Comparison of ENCODE assay signal across 29 cellular contexts in the genomic region with DNA sequence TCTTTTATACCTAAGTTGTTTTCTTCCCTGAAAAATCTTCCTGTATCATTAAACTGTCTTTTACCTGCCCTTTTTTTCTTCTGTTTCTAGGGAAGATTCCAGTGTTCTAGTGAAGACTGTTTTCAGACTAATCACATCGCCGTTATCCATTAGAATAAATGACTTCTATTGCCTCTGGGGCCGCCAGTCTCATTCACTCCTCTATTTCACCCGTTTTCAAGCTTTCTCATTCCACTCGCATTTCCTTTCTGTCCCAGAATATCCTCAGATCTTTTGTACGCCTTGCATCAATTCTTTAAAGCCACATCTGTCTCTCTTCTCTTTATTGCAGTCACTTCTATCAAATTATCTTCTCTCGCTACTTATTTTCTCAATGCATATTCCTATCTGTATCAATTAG.
"Had no signal": no experiment of that assay in that cellular context is flagged by ENCODE, and none has a peak within 500 bp of the region (broad histone marks: within the 10 kb centered on the region; RNA-seq: fewer than 3 reads in every experiment).

No MANE protein-coding gene starts in this region.

- H3K27ac Mint-ChIP-seq: stimulated activated effector memory CD8-positive, alpha-beta T cell treated with anti-CD3 and anti-CD28 coated beads, Interleukin-12 subunit alpha, Interleukin-12 subunit beta, amount 100 ng/mL, for 72 hours; stimulated activated memory B cell treated with anti-CD40 and anti-IgM and Interleukin-4, amounts not matched to agents 10 μg/mL and 1 μg/mL and 100 μg/mL, for 72 hours; stimulated activated naive B cell treated with anti-CD40 and anti-IgM and Interleukin-4, amounts not matched to agents 10 μg/mL and 1 μg/mL and 100 μg/mL, for 72 hours; stimulated activated naive CD8-positive, alpha-beta T cell treated with anti-CD3 and anti-CD28 coated beads, Interleukin-15, amount 100 ng/mL, for 72 hours; stimulated activated naive CD8-positive, alpha-beta T cell treated with anti-CD3 and anti-CD28 coated beads, Interleukin-15, Interleukin-2, amounts not matched to agents 100 ng/mL and 50 ng/mL, for 24 hours; type B pancreatic cell had no signal

- H3K36me3 Mint-ChIP-seq: stimulated activated effector memory CD8-positive, alpha-beta T cell treated with anti-CD3 and anti-CD28 coated beads, Interleukin-12 subunit alpha, Interleukin-12 subunit beta, amount 100 ng/mL, for 72 hours; stimulated activated memory B cell treated with anti-CD40 and anti-IgM and Interleukin-4, amounts not matched to agents 10 μg/mL and 1 μg/mL and 100 μg/mL, for 72 hours; stimulated activated naive B cell treated with anti-CD40 and anti-IgM and Interleukin-4, amounts not matched to agents 10 μg/mL and 1 μg/mL and 100 μg/mL, for 72 hours; type B pancreatic cell had no signal

- ATAC-seq: stimulated activated effector memory CD8-positive, alpha-beta T cell treated with anti-CD3 and anti-CD28 coated beads, Interleukin-12 subunit alpha, Interleukin-12 subunit beta, amount 100 ng/mL, for 72 hours; stimulated activated memory B cell treated with anti-CD40 and anti-IgM and Interleukin-4, amounts not matched to agents 10 μg/mL and 1 μg/mL and 100 μg/mL, for 72 hours; stimulated activated naive B cell treated with anti-CD40 and anti-IgM and Interleukin-4, amounts not matched to agents 10 μg/mL and 1 μg/mL and 100 μg/mL, for 72 hours; stimulated activated naive CD8-positive, alpha-beta T cell treated with anti-CD3 and anti-CD28 coated beads, Interleukin-15, amount 100 ng/mL, for 72 hours; stimulated activated naive CD8-positive, alpha-beta T cell treated with anti-CD3 and anti-CD28 coated beads, Interleukin-15, Interleukin-2, amounts not matched to agents 100 U/mL and 50 U/mL, for 24 hours; upper lobe of right lung had no signal

- H3K9me3 ChIP-seq: stomach, suprapubic skin, testis, thoracic aorta, thyroid gland, tibial artery, tibial nerve, transverse colon, upper lobe of left lung, upper lobe of right lung, uterus, vagina had no signal

- H3K4me1 Mint-ChIP-seq: stimulated activated effector memory CD8-positive, alpha-beta T cell treated with anti-CD3 and anti-CD28 coated beads, Interleukin-12 subunit alpha, Interleukin-12 subunit beta, amount 100 ng/mL, for 72 hours; stimulated activated memory B cell treated with anti-CD40 and anti-IgM and Interleukin-4, amounts not matched to agents 10 μg/mL and 1 μg/mL and 100 μg/mL, for 72 hours; stimulated activated naive B cell treated with anti-CD40 and anti-IgM and Interleukin-4, amounts not matched to agents 10 μg/mL and 1 μg/mL and 100 μg/mL, for 72 hours; stimulated activated naive CD8-positive, alpha-beta T cell treated with anti-CD3 and anti-CD28 coated beads, Interleukin-15, amount 100 ng/mL, for 72 hours had no signal

- H3K4me3 ChIP-seq: stomach, suprapubic skin, testis, thoracic aorta, thyroid gland, tibial artery, tibial nerve, transverse colon, upper lobe of left lung, upper lobe of right lung, uterus, vagina had no signal

- H3K9me3 Mint-ChIP-seq: type B pancreatic cell had no signal

- H3K4me1 ChIP-seq: stomach, suprapubic skin, testis, thyroid gland, tibial artery, tibial nerve, transverse colon, upper lobe of left lung, upper lobe of right lung, uterus, vagina had no signal

- H3K27me3 Mint-ChIP-seq: stimulated activated memory B cell treated with anti-CD40 and anti-IgM and Interleukin-4, amounts not matched to agents 10 μg/mL and 1 μg/mL and 100 μg/mL, for 72 hours; stimulated activated naive B cell treated with anti-CD40 and anti-IgM and Interleukin-4, amounts not matched to agents 10 μg/mL and 1 μg/mL and 100 μg/mL, for 72 hours; stimulated activated naive CD8-positive, alpha-beta T cell treated with anti-CD3 and anti-CD28 coated beads, Interleukin-15, amount 100 ng/mL, for 72 hours; stimulated activated naive CD8-positive, alpha-beta T cell treated with anti-CD3 and anti-CD28 coated beads, Interleukin-15, Interleukin-2, amounts not matched to agents 100 ng/mL and 50 ng/mL, for 24 hours; type B pancreatic cell had no signal

- H3K36me3 ChIP-seq: stomach, suprapubic skin, thoracic aorta, thyroid gland, tibial artery, tibial nerve, transverse colon, upper lobe of left lung, upper lobe of right lung, uterus, vagina had no signal

- H3K27ac ChIP-seq: stomach, suprapubic skin, testis, thoracic aorta, thyroid gland, tibial artery, tibial nerve, transverse colon, upper lobe of left lung, upper lobe of right lung, uterus, vagina had no signal

- H3K4me3 Mint-ChIP-seq: stimulated activated effector memory CD8-positive, alpha-beta T cell treated with anti-CD3 and anti-CD28 coated beads, Interleukin-12 subunit alpha, Interleukin-12 subunit beta, amount 100 ng/mL, for 72 hours; stimulated activated memory B cell treated with anti-CD40 and anti-IgM and Interleukin-4, amounts not matched to agents 10 μg/mL and 1 μg/mL and 100 μg/mL, for 72 hours; stimulated activated naive B cell treated with anti-CD40 and anti-IgM and Interleukin-4, amounts not matched to agents 10 μg/mL and 1 μg/mL and 100 μg/mL, for 72 hours; stimulated activated naive CD8-positive, alpha-beta T cell treated with anti-CD3 and anti-CD28 coated beads, Interleukin-15, amount 100 ng/mL, for 72 hours; stimulated activated naive CD8-positive, alpha-beta T cell treated with anti-CD3 and anti-CD28 coated beads, Interleukin-15, Interleukin-2, amounts not matched to agents 100 ng/mL and 50 ng/mL, for 24 hours; type B pancreatic cell had no signal

- FAIRE-seq: urothelium cell line had no signal

- DNase-seq: stimulated activated CD4-positive, alpha-beta T cell treated with anti-CD3 and anti-CD28 coated beads, Interleukin-2, amount 100 ng/mL, for 48 hours; stimulated activated CD4-positive, alpha-beta T cell treated with anti-CD3 and anti-CD28 coated beads, Interleukin-4, amount 100 ng/mL, for 1 hour; stimulated activated CD4-positive, alpha-beta T cell treated with anti-CD3 and anti-CD28 coated beads, Interleukin-4, amount 100 ng/mL, for 24 hours; stimulated activated CD4-positive, alpha-beta T cell treated with anti-CD3 and anti-CD28 coated beads, Interleukin-4, amount 100 ng/mL, for 4 hours; stimulated activated CD8-positive, alpha-beta memory T cell treated with anti-CD3 and anti-CD28 coated beads, Interleukin-4, amount 100 ng/mL, for 48 hours; stimulated activated naive B cell treated with anti-CD40 and anti-IgM and Interleukin-4, amounts not matched to agents 10 μg/mL and 1 μg/mL and 100 μg/mL, for 72 hours; stimulated activated naive CD4-positive, alpha-beta T cell; stimulated activated naive CD4-positive, alpha-beta T cell treated with Interleukin-2 at 50 U/mL for 16 hours; stimulated activated naive CD8-positive, alpha-beta T cell treated with anti-CD3 and anti-CD28 coated beads, Interleukin-15, amount 100 ng/mL, for 72 hours; stimulated activated naive CD8-positive, alpha-beta T cell treated with anti-CD3 and anti-CD28 coated beads, Interleukin-15, Interleukin-2, amounts not matched to agents 100 U/mL and 50 U/mL, for 24 hours; stomach; substantia nigra; testis; thyroid gland; tibial artery; transverse colon; trophoblast cell; upper lobe of left lung; upper lobe of right lung; uterus had no signal

- H3K27me3 ChIP-seq: stomach, suprapubic skin, testis, thyroid gland, tibial artery, tibial nerve, transverse colon, upper lobe of left lung, upper lobe of right lung, uterus, vagina had no signal
